8 cellular contexts compared by ENCODE assay signal in genomic region chr11:45655347-45655756, GRCh38. TPM values are rescaled to one million over a fixed set of nuclear protein-coding genes. Genes with fewer than 3 reads are reported as not detected.
DNase-seq lines count a peak whose midpoint lies in the region; ATAC-seq and TF ChIP-seq lines count a peak whose summit lies in the region.

No MANE protein-coding gene starts in this region.

- H3K4me3 ChIP-seq in HEK293 (ENCODE audit: low read depth, low read length) (no peak overlapping the region), left lung (no peak overlapping the region)

- H3K27ac ChIP-seq in HEK293 (ENCODE audit: extremely low read depth, low read depth, low read length), result no peak overlapping the region
- peak overlapping the region; percentile 73 for H3K27ac ChIP-seq in cingulate gyrus (ENCODE audit: low read depth, low read length)
- no peak overlapping the region for H3K27ac ChIP-seq in left lung

- H3K27me3 ChIP-seq in left lung, result peaks cover 0 to 63% of the 10 kb centered on the region in 2 donors

- H3K4me1 ChIP-seq in HEK293 (ENCODE audit: control insufficient read depth, insufficient read depth, low read length) (no peaks in the 10 kb centered on the region), left lung (peaks cover 10 to 24% of the 10 kb centered on the region in 2 donors)

- POLR2A ChIA-PET in HEK293 (lab: Yijun Ruan, JAX), result no interaction called here

- H3K9me3 ChIP-seq in HEK293 (ENCODE audit: control insufficient read depth, insufficient read depth, low read depth, low read length), result no peaks in the 10 kb centered on the region
- H3K9me3 ChIP-seq in left lung, result no peaks in the 10 kb centered on the region

- H3K36me3 ChIP-seq in HEK293 (ENCODE audit: control insufficient read depth in 2 of 2, insufficient read depth in 1 of 2, low read length in 2 of 2), result no peaks in the 10 kb centered on the region
- no peaks in the 10 kb centered on the region for H3K36me3 ChIP-seq in left lung

- CTCF ChIA-PET in HEK293 (lab: Yijun Ruan, JAX), result interaction anchor here (0.5 to 6.8 kb wide), 48 partner anchors 9 to 1366 kb away, joined by 3 to 97 read pairs (median 4); partner anchors contain the start of gene CHST1

- TF ChIP-seq CTCF in HEK293 (tag by site-specific recombination; IDR thresholded peaks at IDR 0.05) (peak; percentile 88), left lung (IDR thresholded peaks at IDR 0.05) (peak; percentile 83 to 90)

- DNase-seq in COR-L47 (lab: John Stamatoyannopoulos, UW) (peak; percentile 63), NCI-H345 (lab: John Stamatoyannopoulos, UW) (peak; percentile 82), left lung (peak; percentile 71 to 86)
- peak; percentile 78 for DNase-seq in activated CD4-positive, alpha-beta T cell treated with anti-CD3 and anti-CD28 coated beads for 48 hours
- peak; percentile 39 to 62 for DNase-seq in stimulated activated CD4-positive, alpha-beta T cell treated with anti-CD3 and anti-CD28 coated beads, Interleukin-4, amount 100 ng/mL, for 4 hours

- intact Hi-C loops in left lung (cut with DNase I), result no loop called here

- ATAC-seq in left lung, result peak; percentile 88
- no peak for ATAC-seq in GM21423 (IDR thresholded peaks at IDR 0.05; ENCODE audit: unreplicated experiment)

TF ChIP-seq in HEK293, 187 proteins besides CTCF, POLR2A, EP300 and RAD21 (continues in another document):
- TF ChIP-seq ZSCAN30 (tag by site-specific recombination; IDR thresholded peaks at IDR 0.05) (no peak), TRIM28 (IDR thresholded peaks at IDR 0.05; ENCODE audit: borderline replicate concordance, low read length) (no peak), KLF9 (tag by site-specific recombination; IDR thresholded peaks at IDR 0.05; ENCODE audit: low read depth) (0 out of 2 replicates have a peak, but pooled peaks have one; percentile 26), ZNF354C (tag by site-specific recombination; IDR thresholded peaks at IDR 0.05; ENCODE audit: borderline replicate concordance, low read depth) (no peak), GLIS1 (tag by site-specific recombination; IDR thresholded peaks at IDR 0.05) (peak; percentile 63), ZBTB21 (tag by site-specific recombination; IDR thresholded peaks at IDR 0.05) (no peak), PRDM1 (tag by site-specific recombination; IDR thresholded peaks at IDR 0.05) (no peak), ZNF341 (tag by site-specific recombination; IDR thresholded peaks at IDR 0.05; ENCODE audit: low read depth) (no peak), SP3 (tag by site-specific recombination; IDR thresholded peaks at IDR 0.05) (no peak), ZNF350 (tag by site-specific recombination; IDR thresholded peaks at IDR 0.05) (no peak), ZNF324 (tag by site-specific recombination; IDR thresholded peaks at IDR 0.05) (no peak), KLF17 (tag by site-specific recombination; IDR thresholded peaks at IDR 0.05) (no peak), KLF1 (tag by site-specific recombination; IDR thresholded peaks at IDR 0.05) (peak; percentile 81), PRDM2 (tag by site-specific recombination; IDR thresholded peaks at IDR 0.05; ENCODE audit: borderline replicate concordance) (no peak), ZNF16 (tag by site-specific recombination; IDR thresholded peaks at IDR 0.05; ENCODE audit: low read depth) (no peak), TSHZ1 (tag by site-specific recombination; IDR thresholded peaks at IDR 0.05; ENCODE audit: borderline replicate concordance) (no peak), HOXA7 (CRISPR knock-in tag; IDR thresholded peaks at IDR 0.05; ENCODE audit: borderline replicate concordance) (no peak), ZNF37A (tag by site-specific recombination; IDR thresholded peaks at IDR 0.05) (no peak), ZNF214 (tag by site-specific recombination; IDR thresholded peaks at IDR 0.05; ENCODE audit: borderline replicate concordance) (no peak), ZNF623 (tag by site-specific recombination; IDR thresholded peaks at IDR 0.05) (no peak), ZIC2 (tag by site-specific recombination; IDR thresholded peaks at IDR 0.05) (peak; percentile 58), ZNF837 (tag by site-specific recombination; IDR thresholded peaks at IDR 0.05) (no peak), ZNF654 (tag by site-specific recombination; IDR thresholded peaks at IDR 0.05; ENCODE audit: low read depth) (peak; percentile 35), ZNF785 (tag by site-specific recombination; IDR thresholded peaks at IDR 0.05) (no peak), ZNF416 (tag by site-specific recombination; IDR thresholded peaks at IDR 0.05) (no peak)

RNA-seq across cellular contexts. Expression of gene CHST1, which starts 10.1 kb away (rescaled TPM):
- 1 to 10 TPM; 3.1 to 5.5 TPM for total RNA-seq in left lung
